Comparison of ENCODE assay signal across 30 cellular contexts in genomic region chr3:117745516-117745915, GRCh38.
DNase-seq lines count a peak whose midpoint lies in the region; ATAC-seq lines count a peak whose summit lies in the region.
"Had no signal": no experiment of that assay in that cellular context is flagged by ENCODE, and none has a peak within 500 bp of the region (broad histone marks: within the 10 kb centered on the region; RNA-seq: fewer than 3 reads in every experiment).

No MANE protein-coding gene starts in this region.

- no peak overlapping the region for H3K14ac ChIP-seq in trophoblast cell (ENCODE audit: low read length)

- peak; percentile 28 for DNase-seq in kidney tubule cell (ENCODE audit: low spot score)
- peak; percentile 54 to 68 for DNase-seq in trophoblast cell
- DNase-seq in T-cell = no peak
- DNase-seq: 8988T; ACHN; AML-193; BE2C; Caco-2; Calu3; CD4-positive, alpha-beta memory T cell; CD4-positive, alpha-beta T cell; CD4-positive, CD25-positive, alpha-beta regulatory T cell; CD8-positive, alpha-beta memory T cell; CD8-positive, alpha-beta T cell; COR-L47; DMS 273 treated with DMSO at 0.1 percent for 48 hours; DMS153; DMS53; DMS79; DMS79 treated with DMSO at 0.1 percent for 48 hours; DND-41; EL had no signal

- H3K4me3 Mint-ChIP-seq in T-cell = no peak overlapping the region
- H3K4me3 Mint-ChIP-seq: B cell; CD14-positive monocyte; CD4-positive, alpha-beta memory T cell; CD4-positive, alpha-beta T cell; CD4-positive, CD25-positive, alpha-beta regulatory T cell; CD8-positive, alpha-beta memory T cell; CD8-positive, alpha-beta T cell had no signal

- no peak overlapping the region for H3K27ac Mint-ChIP-seq in T-cell
- H3K27ac Mint-ChIP-seq: B cell; CD14-positive monocyte; CD4-positive, alpha-beta memory T cell; CD4-positive, alpha-beta T cell; CD4-positive, CD25-positive, alpha-beta regulatory T cell; CD8-positive, alpha-beta memory T cell; CD8-positive, alpha-beta T cell had no signal

- no peaks in the 10 kb centered on the region for H3K79me1 ChIP-seq in trophoblast cell (ENCODE audit: low read length)

- no peak overlapping the region for H3K27ac ChIP-seq in trophoblast cell (ENCODE audit: low read depth, low read length)
- H3K27ac ChIP-seq: 22Rv1; A549; BLaER1; BLaER1 treated with 17β-estradiol and CSF1 and Interleukin-3, amounts not matched to agents 10 nM and 100 nM; C4-2B had no signal

- no peak overlapping the region for H3K18ac ChIP-seq in trophoblast cell (ENCODE audit: low read length)

- H3K79me2 ChIP-seq in trophoblast cell (ENCODE audit: control insufficient read depth, insufficient read depth, low read length, poor library complexity) = no peaks in the 10 kb centered on the region

- no peaks in the 10 kb centered on the region for H3K36me3 ChIP-seq in trophoblast cell (ENCODE audit: control insufficient read depth in 1 of 2, insufficient read depth in 2 of 2, low read length in 2 of 2)
- H3K36me3 ChIP-seq: BE2C; BLaER1; BLaER1 treated with 17β-estradiol and CSF1 and Interleukin-3, amounts not matched to agents 10 nM and 100 nM had no signal

- no peak overlapping the region for H3K4ac ChIP-seq in trophoblast cell (ENCODE audit: low read depth, low read length)

- no peaks in the 10 kb centered on the region for H3K27me3 Mint-ChIP-seq in T-cell
- H3K27me3 Mint-ChIP-seq: B cell; CD4-positive, alpha-beta memory T cell; CD4-positive, alpha-beta T cell; CD4-positive, CD25-positive, alpha-beta regulatory T cell; CD8-positive, alpha-beta memory T cell had no signal

- H3K23ac ChIP-seq in trophoblast cell (ENCODE audit: low read length) = no peak overlapping the region

- no peak overlapping the region for H4K91ac ChIP-seq in trophoblast cell (ENCODE audit: low read depth, low read length)

- no peak overlapping the region for H3K9ac ChIP-seq in trophoblast cell (ENCODE audit: low read length)
- H3K9ac ChIP-seq: BLaER1; BLaER1 treated with 17β-estradiol and CSF1 and Interleukin-3, amounts not matched to agents 10 nM and 100 nM had no signal

- no peaks in the 10 kb centered on the region for H3K4me1 Mint-ChIP-seq in T-cell
- H3K4me1 Mint-ChIP-seq: B cell; CD14-positive monocyte; CD4-positive, alpha-beta memory T cell; CD4-positive, CD25-positive, alpha-beta regulatory T cell; CD8-positive, alpha-beta memory T cell had no signal

- H2BK120ac ChIP-seq in trophoblast cell (ENCODE audit: insufficient read depth, low read length, poor library complexity) = no peak overlapping the region

- no CpG with 5 or more reads among the region's 6 CpGs for WGBS in trophoblast cell (ENCODE audit: extremely low coverage, insufficient coverage, insufficient read length)

- peaks cover 0 to 14% (median 3%) of the 10 kb centered on the region in 3 donors for H3K9me3 Mint-ChIP-seq in T-cell

- CTCF ChIA-PET in T-cell (lab: Charles Lee) = no interaction called here

- POLR2A ChIA-PET in T-cell (lab: Charles Lee) = no interaction called here

- H3K4me2 ChIP-seq in trophoblast cell (ENCODE audit: low read length) = no peak overlapping the region
- H3K4me2 ChIP-seq: A549; BLaER1; BLaER1 treated with 17β-estradiol and CSF1 and Interleukin-3, amounts not matched to agents 10 nM and 100 nM had no signal

- ATAC-seq in HG03469 (IDR thresholded peaks at IDR 0.05; ENCODE audit: unreplicated experiment) = no peak
- ATAC-seq in T-cell (replicated peaks in 1 of 4) = no peak
- ATAC-seq: A549; CD8-positive, alpha-beta T cell had no signal

- H2BK12ac ChIP-seq in trophoblast cell (ENCODE audit: low read length) = no peak overlapping the region

- H3K4me1 ChIP-seq in trophoblast cell (ENCODE audit: control insufficient read depth in 1 of 2, insufficient read depth in 2 of 2, low read length in 2 of 2) = no peaks in the 10 kb centered on the region
- H3K4me1 ChIP-seq: A549; BLaER1; BLaER1 treated with 17β-estradiol and CSF1 and Interleukin-3, amounts not matched to agents 10 nM and 100 nM; Caco-2 had no signal

- H3K27me3 ChIP-seq in trophoblast cell (ENCODE audit: insufficient read depth, low read length) = no peaks in the 10 kb centered on the region
- H3K27me3 ChIP-seq: BE2C; BLaER1; BLaER1 treated with 17β-estradiol and CSF1 and Interleukin-3, amounts not matched to agents 10 nM and 100 nM had no signal

- no peak overlapping the region for H2AK5ac ChIP-seq in trophoblast cell (ENCODE audit: low read length)

- no peak overlapping the region for H2AFZ ChIP-seq in trophoblast cell (ENCODE audit: insufficient read depth, low read length, poor library complexity)

- no peak overlapping the region for H2BK5ac ChIP-seq in trophoblast cell (ENCODE audit: low read depth, low read length, poor library complexity)

- H3K9me3 ChIP-seq in trophoblast cell (ENCODE audit: insufficient read depth, low read depth, low read length) = peaks cover 3% of the 10 kb centered on the region
- H3K9me3 ChIP-seq: A549, BE2C, Caco-2 had no signal

- no peaks in the 10 kb centered on the region for H3K36me3 Mint-ChIP-seq in T-cell
- H3K36me3 Mint-ChIP-seq: CD14-positive monocyte; CD4-positive, alpha-beta memory T cell; CD4-positive, CD25-positive, alpha-beta regulatory T cell; CD8-positive, alpha-beta memory T cell; CD8-positive, alpha-beta T cell had no signal

- H4K12ac ChIP-seq in trophoblast cell (ENCODE audit: low read depth, low read length) = no peak overlapping the region

- H4K8ac ChIP-seq in trophoblast cell (ENCODE audit: low read depth, low read length) = no peak overlapping the region

- no peak overlapping the region for H3K4me3 ChIP-seq in trophoblast cell (ENCODE audit: low read depth, low read length)
- H3K4me3 ChIP-seq: A549; BLaER1; BLaER1 treated with 17β-estradiol and CSF1 and Interleukin-3, amounts not matched to agents 10 nM and 100 nM had no signal

Comparison
In these comparisons a context has a peak if more than half of its experiments do, and no peak if none do; other contexts are left out.
1. DNase-seq: peak in kidney tubule cell (single experiment) and trophoblast cell (2 of 2); none in T-cell (0 of 34).